ENCODE assay signal across 13 cellular contexts in the genomic region with DNA sequence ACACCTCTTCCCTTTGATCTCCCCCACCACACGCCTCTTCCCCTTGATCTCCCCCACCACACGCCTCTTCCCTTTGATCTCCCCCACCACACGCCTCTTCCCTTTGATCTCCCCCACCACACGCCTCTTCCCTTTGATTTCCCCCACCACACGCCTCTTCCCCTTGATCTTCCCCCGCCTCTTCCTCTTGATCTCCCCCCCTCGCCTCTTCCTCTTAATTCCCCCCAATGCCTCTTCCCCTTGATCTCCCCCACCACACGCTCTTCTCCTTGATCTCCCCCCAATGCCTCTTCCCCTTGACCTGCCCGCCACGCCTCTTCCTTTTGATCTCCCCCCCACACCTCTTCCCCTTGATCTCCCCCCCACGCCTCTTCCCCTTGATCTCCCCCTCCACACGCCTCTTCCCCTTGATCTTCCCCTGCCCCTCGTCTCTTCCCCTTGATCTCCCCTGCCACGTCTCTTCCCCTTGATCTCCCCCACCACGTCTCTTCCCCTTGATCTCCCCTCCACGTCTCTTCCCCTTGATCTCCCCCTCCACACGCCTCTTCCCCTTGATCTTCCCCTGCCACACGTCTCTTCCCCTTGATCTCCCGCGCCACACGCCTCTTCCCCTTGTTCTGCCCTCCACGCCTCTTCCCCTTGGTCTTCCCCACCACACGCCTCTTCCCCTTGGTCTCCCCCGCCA. TPM values are rescaled to one million over a fixed set of nuclear protein-coding genes. Genes with fewer than 3 reads are reported as not detected.
A peak's percentile ranks its signal among the peaks of the same experiment; 100 is the strongest.
DNase-seq lines count a peak whose midpoint lies in the region; ATAC-seq and TF ChIP-seq lines count a peak whose summit lies in the region.
"Not testable (repeated sequence)": the region's sequence is repeated elsewhere in the genome, so short reads cannot be mapped to it uniquely, and the experiment has no call there.
"Had no signal": no experiment of that assay in that cellular context is flagged by ENCODE, and none has a peak within 500 bp of the region (broad histone marks: within the 10 kb centered on the region; RNA-seq: fewer than 3 reads in every experiment).

No MANE protein-coding gene starts in this region.

- H3K4me1 ChIP-seq in Loucy (ENCODE audit: insufficient read depth, low read length, poor library complexity, severe bottlenecking), result not testable (repeated sequence)

- not testable (repeated sequence) for H3K9me3 ChIP-seq in CD4-positive, alpha-beta T cell (ENCODE audit: control insufficient read depth, low read length); Loucy (ENCODE audit: insufficient read depth, low read depth, low read length)

- DNase-seq in CD4-positive, alpha-beta T cell, result peak in 3 of 10 experiments; percentile 23 to 47 (median 26)
- DNase-seq in T-cell, result peak in 31 of 34 experiments; percentile 36 to 73 (median 58)
- peak; percentile 56 for DNase-seq in activated CD8-positive, alpha-beta T cell treated with anti-CD3 and anti-CD28 coated beads, Interleukin-2, amount 10 ng/mL, durations not matched to agents 7 days and 5 days
- peak in 2 of 3 experiments; percentile 44 to 65 for DNase-seq in effector memory CD8-positive, alpha-beta T cell
- DNase-seq in natural killer cell, result not testable (repeated sequence)
- DNase-seq in stimulated activated naive CD8-positive, alpha-beta T cell treated with anti-CD3 and anti-CD28 coated beads, Interleukin-15, Interleukin-2, amounts not matched to agents 100 U/mL and 50 U/mL, for 24 hours, result peak; percentile 26

- not testable (repeated sequence) for H3K36me3 Mint-ChIP-seq in CD4-positive, alpha-beta T cell (ENCODE audit: low read depth); T-cell; activated naive CD8-positive, alpha-beta T cell; natural killer cell
- H3K36me3 Mint-ChIP-seq in activated CD8-positive, alpha-beta T cell treated with anti-CD3 and anti-CD28 coated beads, Interleukin-2, amount 10 ng/mL, durations not matched to agents 7 days and 5 days (ENCODE audit: low read depth), result peaks cover 43% of the 10 kb centered on the region
- peaks cover 50% of the 10 kb centered on the region for H3K36me3 Mint-ChIP-seq in effector memory CD8-positive, alpha-beta T cell (ENCODE audit: insufficient read depth)

- not testable (repeated sequence) for H3K4me3 ChIP-seq in Loucy (ENCODE audit: low read length, poor library complexity, severe bottlenecking)

- H3K9ac ChIP-seq in Loucy (ENCODE audit: low read depth, low read length, poor library complexity, severe bottlenecking), result not testable (repeated sequence)

- CTCF ChIA-PET in CD4-positive, alpha-beta T cell (lab: Charles Lee); T-cell (lab: Charles Lee); activated CD8-positive, alpha-beta T cell treated with anti-CD3 and anti-CD28 coated beads, Interleukin-2, amount 10 ng/mL, durations not matched to agents 7 days and 5 days (lab: Charles Lee): not testable (repeated sequence)

- intact Hi-C loops in CD4-positive, alpha-beta T cell (cut with DNase I, micrococcal nuclease), result loop anchor here in 1 of 2 experiments (10.0 kb wide), 1 partner anchor 656 kb away; a partner anchor contains a TSS
- intact Hi-C loops in natural killer cell (cut with micrococcal nuclease), result not testable (repeated sequence)

- peak overlapping the region; percentile 17 for H3K27ac Mint-ChIP-seq in CD4-positive, alpha-beta T cell
- H3K27ac Mint-ChIP-seq in T-cell, result not testable (repeated sequence)
- peak overlapping the region; percentile 55 for H3K27ac Mint-ChIP-seq in activated CD8-positive, alpha-beta T cell treated with anti-CD3 and anti-CD28 coated beads, Interleukin-2, amount 10 ng/mL, durations not matched to agents 7 days and 5 days
- H3K27ac Mint-ChIP-seq in activated naive CD8-positive, alpha-beta T cell, result peak overlapping the region; percentile 28
- H3K27ac Mint-ChIP-seq in effector memory CD8-positive, alpha-beta T cell, result peak overlapping the region; percentile 65 to 97
- H3K27ac Mint-ChIP-seq in natural killer cell, result peak overlapping the region in 1 of 2 donors; percentile 73

- H3F3A ChIP-seq in Loucy (ENCODE audit: low read depth), result not testable (repeated sequence)

- not testable (repeated sequence) for H2AFZ ChIP-seq in Loucy (ENCODE audit: low read length)

- H3K27me3 ChIP-seq in CD4-positive, alpha-beta T cell (ENCODE audit: control insufficient read depth, insufficient read depth, low read length); Loucy (ENCODE audit: insufficient read depth, low read length, poor library complexity, severe bottlenecking): not testable (repeated sequence)

- peak overlapping the region; percentile 0 for H3K27ac ChIP-seq in CD4-positive, alpha-beta T cell (ENCODE audit: low read depth, low read length)

- H3K9me2 ChIP-seq in Loucy (replicated peaks; ENCODE audit: low read depth, low read length), result not testable (repeated sequence)

- H3K4me1 Mint-ChIP-seq in CD4-positive, alpha-beta T cell (ENCODE audit: low read depth), result peaks cover 36% of the 10 kb centered on the region
- peaks cover 25 to 57% (median 29%) of the 10 kb centered on the region in 3 donors for H3K4me1 Mint-ChIP-seq in T-cell
- H3K4me1 Mint-ChIP-seq in activated CD8-positive, alpha-beta T cell treated with anti-CD3 and anti-CD28 coated beads, Interleukin-2, amount 10 ng/mL, durations not matched to agents 7 days and 5 days (ENCODE audit: low read depth), result peaks cover 32% of the 10 kb centered on the region
- H3K4me1 Mint-ChIP-seq in activated naive CD8-positive, alpha-beta T cell (ENCODE audit: low read depth), result peaks cover 13% of the 10 kb centered on the region
- H3K4me1 Mint-ChIP-seq in effector memory CD8-positive, alpha-beta T cell (ENCODE audit: low read depth in 2 of 2), result peaks cover 19 to 26% of the 10 kb centered on the region in 2 donors
- H3K4me1 Mint-ChIP-seq in natural killer cell, result peaks cover 6 to 49% of the 10 kb centered on the region in 2 donors

- H3K4me2 ChIP-seq in Loucy (ENCODE audit: low read depth, low read length, poor library complexity, severe bottlenecking), result peak overlapping the region; percentile 20

- not testable (repeated sequence) for H3K79me2 ChIP-seq in Loucy (ENCODE audit: insufficient read depth, low read length)

- H3K36me3 ChIP-seq in Loucy (ENCODE audit: insufficient read depth, low read length), result not testable (repeated sequence)

- not testable (repeated sequence) for ATAC-seq in CD4-positive, alpha-beta T cell (ENCODE audit: poor library complexity); activated CD8-positive, alpha-beta T cell treated with anti-CD3 and anti-CD28 coated beads, Interleukin-2, amount 10 ng/mL, durations not matched to agents 7 days and 5 days; natural killer cell; stimulated activated naive CD8-positive, alpha-beta T cell treated with anti-CD3 and anti-CD28 coated beads, Interleukin-15, Interleukin-2, amounts not matched to agents 100 U/mL and 50 U/mL, for 24 hours
- ATAC-seq in T-cell (replicated peaks in 1 of 4), result peak in 2 of 4 experiments; percentile 22 to 28
- peak; percentile 36 for ATAC-seq in effector memory CD8-positive, alpha-beta T cell (replicated peaks)

- H4K20me1 ChIP-seq in Loucy (ENCODE audit: insufficient read depth, low read length, poor library complexity, severe bottlenecking), result not testable (repeated sequence)

- POLR2A ChIA-PET in CD4-positive, alpha-beta T cell (lab: Charles Lee); T-cell (lab: Charles Lee); activated CD8-positive, alpha-beta T cell treated with anti-CD3 and anti-CD28 coated beads, Interleukin-2, amount 10 ng/mL, durations not matched to agents 7 days and 5 days (lab: Charles Lee): not testable (repeated sequence)

- H3K27me3 Mint-ChIP-seq in CD4-positive, alpha-beta T cell; T-cell; activated CD8-positive, alpha-beta T cell treated with anti-CD3 and anti-CD28 coated beads, Interleukin-2, amount 10 ng/mL, durations not matched to agents 7 days and 5 days (ENCODE audit: low read depth); activated naive CD8-positive, alpha-beta T cell; effector memory CD8-positive, alpha-beta T cell; natural killer cell (ENCODE audit: low read depth in 2 of 2): not testable (repeated sequence)

- not testable (repeated sequence) for TF ChIP-seq CTCF in CD4-positive, alpha-beta T cell (IDR thresholded peaks at IDR 0.05); Loucy (conservative IDR thresholded peaks at IDR 0.05; ENCODE audit: low read length); natural killer cell (IDR thresholded peaks at IDR 0.05)

- H3K9me3 Mint-ChIP-seq in CD4-positive, alpha-beta T cell; T-cell; activated CD8-positive, alpha-beta T cell treated with anti-CD3 and anti-CD28 coated beads, Interleukin-2, amount 10 ng/mL, durations not matched to agents 7 days and 5 days (ENCODE audit: insufficient read depth); activated naive CD8-positive, alpha-beta T cell (ENCODE audit: low read depth); effector memory CD8-positive, alpha-beta T cell; natural killer cell: not testable (repeated sequence)

- peak overlapping the region; percentile 51 for H3K4me3 Mint-ChIP-seq in CD4-positive, alpha-beta T cell
- H3K4me3 Mint-ChIP-seq in T-cell (peak overlapping the region in 1 of 3 donors; percentile 73), natural killer cell (peak overlapping the region; percentile 37)
- H3K4me3 Mint-ChIP-seq in activated CD8-positive, alpha-beta T cell treated with anti-CD3 and anti-CD28 coated beads, Interleukin-2, amount 10 ng/mL, durations not matched to agents 7 days and 5 days; activated naive CD8-positive, alpha-beta T cell: not testable (repeated sequence)
- peak overlapping the region; percentile 65 to 71 for H3K4me3 Mint-ChIP-seq in effector memory CD8-positive, alpha-beta T cell

RNA-seq across cellular contexts. Expression of a gene that starts 8.5 kb away (rescaled TPM):
- total RNA-seq in CD4-positive, alpha-beta T cell, result 100 to 1,000 TPM; 104 to 109 TPM
- total RNA-seq in T-cell, result 10 to 100 TPM; 40.5 to 89.5 (median 51.7) TPM
- 10 to 100 TPM; 55.0 to 59.0 TPM for total RNA-seq in activated CD8-positive, alpha-beta T cell treated with anti-CD3 and anti-CD28 coated beads, Interleukin-2, amount 10 ng/mL, durations not matched to agents 7 days and 5 days
- total RNA-seq in natural killer cell, result 100 to 1,000 TPM in 1 of 3 donors, 10 to 100 TPM in 2; 78.1 to 111 (median 87.8) TPM

RNA-seq across cellular contexts. Expression of a gene that starts 9.5 kb away (rescaled TPM):
- not detected for total RNA-seq in CD4-positive, alpha-beta T cell
- total RNA-seq in T-cell (not detected), natural killer cell (not detected)
- total RNA-seq in activated CD8-positive, alpha-beta T cell treated with anti-CD3 and anti-CD28 coated beads, Interleukin-2, amount 10 ng/mL, durations not matched to agents 7 days and 5 days, result not detected
- total RNA-seq: activated T-helper 1 cell treated with anti-CD3 and anti-CD28 coated beads, Interleukin-12 subunit alpha, Interleukin-12 subunit beta, Interleukin-2, Interleukin-4 antibody, amounts not matched to agents 30 ng/mL and 10 ng/mL and 1 ng/mL, durations not matched to agents 14 hours and 24 hours and 36 hours; IMR-90; M059J; skeletal muscle tissue; subcutaneous adipose tissue had no signal

RNA-seq across cellular contexts. Expression of a gene that starts 27.5 kb away (rescaled TPM):
- total RNA-seq in CD4-positive, alpha-beta T cell, result 1 to 10 TPM; 6.7 to 7.7 TPM
- total RNA-seq in T-cell (10 to 100 TPM in 2 of 5 donors, 1 to 10 TPM in 3; 6.4 to 11.7 (median 8.1) TPM), natural killer cell (1 to 10 TPM; 4.7 to 10.0 (median 7.7) TPM)
- total RNA-seq in activated CD8-positive, alpha-beta T cell treated with anti-CD3 and anti-CD28 coated beads, Interleukin-2, amount 10 ng/mL, durations not matched to agents 7 days and 5 days, result under 1 TPM; 0.52 to 0.58 TPM
- total RNA-seq: IMR-90, M059J had no signal

RNA-seq across cellular contexts. Expression of a gene that starts 27.7 kb away (rescaled TPM):
- total RNA-seq in CD4-positive, alpha-beta T cell, result 10 to 100 TPM; 14.9 to 16.9 TPM
- total RNA-seq in T-cell (10 to 100 TPM; 18.5 to 43.8 (median 38.0) TPM), natural killer cell (10 to 100 TPM; 28.0 to 35.3 (median 29.6) TPM)
- total RNA-seq in activated CD8-positive, alpha-beta T cell treated with anti-CD3 and anti-CD28 coated beads, Interleukin-2, amount 10 ng/mL, durations not matched to agents 7 days and 5 days, result 10 to 100 TPM in 1 of 2 experiments, 1 to 10 TPM in 1; 10.0 to 10.9 TPM
